ENCODE assay signal across 22 cellular contexts in genomic region chr2:101858246-101858645, GRCh38.
DNase-seq lines count a peak whose midpoint lies in the region; ATAC-seq and TF ChIP-seq lines count a peak whose summit lies in the region.
"Had no signal": no experiment of that assay in that cellular context is flagged by ENCODE, and none has a peak within 500 bp of the region (broad histone marks: within the 10 kb centered on the region; RNA-seq: fewer than 3 reads in every experiment).

No MANE protein-coding gene starts in this region.

- no peaks in the 10 kb centered on the region for H3K9me3 Mint-ChIP-seq in activated T-cell treated with anti-CD3 and anti-CD28 coated beads, Interleukin-2, amount 50 U/mL, for 72 hours
- H3K9me3 Mint-ChIP-seq: activated naive CD4-positive, alpha-beta T cell treated with anti-CD3 and anti-CD28 coated beads, Interleukin-2, amount 10 ng/mL, durations not matched to agents 7 days and 5 days; neural crest cell had no signal

- H3K27me3 Mint-ChIP-seq in activated T-cell treated with anti-CD3 and anti-CD28 coated beads, Interleukin-2, amount 50 U/mL, for 72 hours (ENCODE audit: low read depth) = no peaks in the 10 kb centered on the region
- H3K27me3 Mint-ChIP-seq: activated CD8-positive, alpha-beta memory T cell treated with anti-CD3 and anti-CD28 coated beads, Interleukin-2, amount 10 ng/mL, durations not matched to agents 7 days and 5 days; activated naive CD4-positive, alpha-beta T cell treated with anti-CD3 and anti-CD28 coated beads, Interleukin-2, amount 10 ng/mL, durations not matched to agents 7 days and 5 days; T-helper 17 cell had no signal

- TF ChIP-seq CTCF in RWPE1 (conservative IDR thresholded peaks at IDR 0.05; ENCODE audit: low read depth) = no peak
- TF ChIP-seq CTCF in foreskin keratinocyte (conservative IDR thresholded peaks at IDR 0.05) = no peak
- no peak for TF ChIP-seq CTCF in smooth muscle cell (IDR thresholded peaks at IDR 0.05; ENCODE audit: borderline replicate concordance, insufficient read depth, poor library complexity, severe bottlenecking)
- no peak for TF ChIP-seq CTCF in A673 (conservative IDR thresholded peaks at IDR 0.05; ENCODE audit: low read depth, low read length)

- H3K27ac ChIP-seq in RWPE1 (no peak overlapping the region), foreskin keratinocyte (peak overlapping the region; percentile 77), smooth muscle cell (ENCODE audit: low read depth) (peak overlapping the region; percentile 76), A673 (ENCODE audit: low read depth, low read length, poor library complexity, severe bottlenecking) (no peak overlapping the region)
- H3K27ac ChIP-seq: brain microvascular endothelial cell, uterus had no signal

- H3K4me2 ChIP-seq in smooth muscle cell = no peak overlapping the region

- H3K4me3 Mint-ChIP-seq in activated T-cell treated with anti-CD3 and anti-CD28 coated beads, Interleukin-2, amount 50 U/mL, for 72 hours = no peak overlapping the region
- H3K4me3 Mint-ChIP-seq: activated CD8-positive, alpha-beta memory T cell treated with anti-CD3 and anti-CD28 coated beads, Interleukin-2, amount 10 ng/mL, durations not matched to agents 7 days and 5 days; activated naive CD4-positive, alpha-beta T cell treated with anti-CD3 and anti-CD28 coated beads, Interleukin-2, amount 10 ng/mL, durations not matched to agents 7 days and 5 days; neural crest cell; T-helper 17 cell had no signal

- H3K27me3 ChIP-seq in foreskin keratinocyte (no peaks in the 10 kb centered on the region), smooth muscle cell (ENCODE audit: low read depth) (no peaks in the 10 kb centered on the region), A673 (replicated peaks; ENCODE audit: insufficient read depth, low read depth, low read length, poor library complexity) (no peaks in the 10 kb centered on the region)
- H3K27me3 ChIP-seq: brain microvascular endothelial cell, uterus had no signal

- no peak overlapping the region for H2AFZ ChIP-seq in smooth muscle cell (ENCODE audit: low read depth)

- H3K4me1 Mint-ChIP-seq in activated T-cell treated with anti-CD3 and anti-CD28 coated beads, Interleukin-2, amount 50 U/mL, for 72 hours (ENCODE audit: low read depth) = peaks cover 11% of the 10 kb centered on the region
- H3K4me1 Mint-ChIP-seq: neural crest cell had no signal

- H3K79me2 ChIP-seq in smooth muscle cell (ENCODE audit: low read depth) = peaks cover 10% of the 10 kb centered on the region

- H3K36me3 Mint-ChIP-seq in activated T-cell treated with anti-CD3 and anti-CD28 coated beads, Interleukin-2, amount 50 U/mL, for 72 hours (ENCODE audit: insufficient read depth in 2 of 2) = peaks cover 2 to 17% of the 10 kb centered on the region in 2 donors

- peaks cover 3% of the 10 kb centered on the region for H3K36me3 ChIP-seq in smooth muscle cell (ENCODE audit: low read depth)
- peaks cover 24% of the 10 kb centered on the region for H3K36me3 ChIP-seq in A673 (ENCODE audit: insufficient read depth, low read length, poor library complexity, severe bottlenecking)
- H3K36me3 ChIP-seq: uterus had no signal

- H4K20me1 ChIP-seq in smooth muscle cell (ENCODE audit: low read depth) = peaks cover 65% of the 10 kb centered on the region

- H3F3A ChIP-seq in smooth muscle cell (ENCODE audit: low read depth) = no peaks in the 10 kb centered on the region

- no peak for ATAC-seq in activated T-cell treated with anti-CD3 and anti-CD28 coated beads, Interleukin-2, amount 50 U/mL, for 72 hours (replicated peaks in 1 of 2)
- peak; percentile 93 for ATAC-seq in foreskin keratinocyte
- ATAC-seq in GM21825 (IDR thresholded peaks at IDR 0.05; ENCODE audit: unreplicated experiment) = no peak
- ATAC-seq in GM19455 (IDR thresholded peaks at IDR 0.05; ENCODE audit: unreplicated experiment) = no peak
- ATAC-seq: activated CD8-positive, alpha-beta memory T cell treated with anti-CD3 and anti-CD28 coated beads, Interleukin-2, amount 10 ng/mL, durations not matched to agents 7 days and 5 days; right cardiac atrium; T-helper 17 cell had no signal

- intact Hi-C loops in A673 (cut with micrococcal nuclease; ENCODE audit: unreplicated experiment) = no loop called here

- no peak for DNase-seq in activated T-cell treated with anti-CD3 and anti-CD28 coated beads, Interleukin-2, amount 50 U/mL, for 72 hours
- DNase-seq in activated T-cell treated with anti-CD3 and anti-CD28 coated beads, Interleukin-2, amount 50 U/mL, for 48 hours = no peak
- peak; percentile 60 for DNase-seq in RWPE1 (ENCODE audit: low spot score)
- DNase-seq in foreskin keratinocyte = peak; percentile 78 to 85
- no peak for DNase-seq in smooth muscle cell (lab: John Stamatoyannopoulos, UW; ENCODE audit: unreplicated experiment)
- DNase-seq in A673 (ENCODE audit: low spot score) = no peak
- DNase-seq: activated CD4-positive, CD25-positive, alpha-beta regulatory T cell treated with anti-CD3 and anti-CD28 coated beads, Interleukin-2, amount 50 U/mL, for 72 hours; activated CD8-positive, alpha-beta memory T cell treated with anti-CD3 and anti-CD28 coated beads, Interleukin-2, amount 10 ng/mL, durations not matched to agents 7 days and 5 days; activated naive CD4-positive, alpha-beta T cell treated with anti-CD3 and anti-CD28 coated beads, Interleukin-2, amount 10 ng/mL, durations not matched to agents 7 days and 5 days; brain microvascular endothelial cell; C1 segment of cervical spinal cord; dermis blood vessel endothelial cell; head of caudate nucleus; NCI-H187; NCI-H510A; right cardiac atrium; SHP77; T-helper 17 cell; uterus had no signal

- CTCF ChIA-PET in RWPE1 (lab: Yijun Ruan, JAX) = interaction anchor here (0.7 kb wide), 1 partner anchor 260 kb away, joined by 5 read pairs; no protein-coding TSS in a partner anchor
- CTCF ChIA-PET in A673 (lab: Charles Lee) = no interaction called here

- H3K27ac Mint-ChIP-seq in activated T-cell treated with anti-CD3 and anti-CD28 coated beads, Interleukin-2, amount 50 U/mL, for 72 hours = peak overlapping the region; percentile 16
- H3K27ac Mint-ChIP-seq: T-helper 17 cell had no signal

- H3K9ac ChIP-seq in smooth muscle cell (ENCODE audit: low read depth) = peak overlapping the region; percentile 13

- H3K4me1 ChIP-seq in foreskin keratinocyte (peaks cover 19% of the 10 kb centered on the region), smooth muscle cell (ENCODE audit: low read depth) (no peaks in the 10 kb centered on the region), A673 (ENCODE audit: insufficient read depth, low read length, poor library complexity, severe bottlenecking) (no peaks in the 10 kb centered on the region)
- H3K4me1 ChIP-seq: uterus had no signal

- BruUV-seq in A673 (replicated peaks; lab: Mats Ljungman, UMichigan) = no TSS peak

- no peaks in the 10 kb centered on the region for H3K9me3 ChIP-seq in smooth muscle cell (replicated peaks; ENCODE audit: low read depth)
- no peaks in the 10 kb centered on the region for H3K9me3 ChIP-seq in A673 (ENCODE audit: low read depth, low read length, poor library complexity, severe bottlenecking)
- H3K9me3 ChIP-seq: uterus had no signal

- H3K4me3 ChIP-seq in smooth muscle cell (no peak overlapping the region), A673 (ENCODE audit: low read depth, low read length, poor library complexity, severe bottlenecking) (no peak overlapping the region)
- H3K4me3 ChIP-seq: uterus had no signal

- POLR2A ChIA-PET in RWPE1 (lab: Yijun Ruan, JAX; ENCODE audit: low non-redundant PET) (no interaction called here), A673 (lab: Charles Lee; ENCODE audit: low non-redundant PET) (no interaction called here)

Comparison
In these comparisons a context has a peak if more than half of its experiments do, and no peak if none do; other contexts are left out.
1. DNase-seq: peak in RWPE1 (single experiment) and foreskin keratinocyte (2 of 2); none in activated T-cell treated with anti-CD3 and anti-CD28 coated beads, Interleukin-2, amount 50 U/mL, for 72 hours (0 of 2), activated T-cell treated with anti-CD3 and anti-CD28 coated beads, Interleukin-2, amount 50 U/mL, for 48 hours (0 of 2), smooth muscle cell (single experiment) and A673 (single experiment).
2. H3K27ac ChIP-seq: peak in foreskin keratinocyte (single experiment) and smooth muscle cell (single experiment); none in RWPE1 (single experiment) and A673 (single experiment).